In genomic region chr5:108003178-108003577, GRCh38 we compare ENCODE assay signal across 8 cellular contexts.
DNase-seq lines count a peak whose midpoint lies in the region; ATAC-seq, FAIRE-seq and TF ChIP-seq lines count a peak whose summit lies in the region.

No MANE protein-coding gene starts in this region.

- in situ Hi-C loops in astrocyte of the cerebellum (cut with HindIII; ENCODE audit: low sequenced_read_pairs) = no loop called here

- peaks cover 9% of the 10 kb centered on the region for H3K36me3 Mint-ChIP-seq in memory B cell

- peak; percentile 67 for ATAC-seq in GM21367 (IDR thresholded peaks at IDR 0.05; ENCODE audit: unreplicated experiment)
- ATAC-seq in memory B cell (ENCODE audit: low read depth) = peak; percentile 60

- H3K36me3 ChIP-seq in GM06990 (ENCODE audit: control insufficient read depth, insufficient read depth, low read length) = no peaks in the 10 kb centered on the region

- no peaks in the 10 kb centered on the region for H3K27me3 ChIP-seq in GM06990 (replicated peaks; ENCODE audit: control insufficient read depth, insufficient read depth, low read length)

- FAIRE-seq in HTR-8/SVneo (lab: Jason Lieb, UNC) = no peak

- no peak for TF ChIP-seq CTCF in GM06990 (IDR thresholded peaks at IDR 0.05; ENCODE audit: insufficient read depth, low read length, poor library complexity, severe bottlenecking)
- TF ChIP-seq CTCF in astrocyte of the cerebellum (IDR thresholded peaks at IDR 0.05; ENCODE audit: low read depth, low read length, missing control alignments) = no peak

- H3K9me3 Mint-ChIP-seq in memory B cell = no peaks in the 10 kb centered on the region

- peaks cover 9% of the 10 kb centered on the region for H3K4me1 Mint-ChIP-seq in memory B cell

- peak; percentile 8 for DNase-seq in GM06990 (ENCODE audit: extremely low read depth, insufficient read length)
- peak; percentile 33 for DNase-seq in HTR-8/SVneo (ENCODE audit: insufficient read length, low spot score)
- DNase-seq in astrocyte of the cerebellum (ENCODE audit: low read depth) = peak; percentile 48
- no peak for DNase-seq in memory B cell (ENCODE audit: low spot score in 2 of 2)
- DNase-seq in NCI-H1694 (lab: John Stamatoyannopoulos, UW) = no peak
- DNase-seq in central memory CD4-positive, alpha-beta T cell = no peak
- no peak for DNase-seq in NCI-H2081 (lab: John Stamatoyannopoulos, UW)

- peak overlapping the region; percentile 64 for H3K4me3 Mint-ChIP-seq in memory B cell

- no peaks in the 10 kb centered on the region for H3K27me3 Mint-ChIP-seq in memory B cell

- no peak overlapping the region for H3K4me3 ChIP-seq in GM06990 (replicated peaks; ENCODE audit: low read depth, low read length)
- no peak overlapping the region for H3K4me3 ChIP-seq in astrocyte of the cerebellum (ENCODE audit: low read depth, low read length)

- H3K27ac Mint-ChIP-seq in memory B cell = peak overlapping the region; percentile 58

Comparison
In these comparisons a context has a peak if more than half of its experiments do, and no peak if none do; other contexts are left out.
1. DNase-seq: peak in GM06990 (single experiment), HTR-8/SVneo (single experiment) and astrocyte of the cerebellum (single experiment); none in memory B cell (0 of 2), NCI-H1694 (single experiment), central memory CD4-positive, alpha-beta T cell (single experiment) and NCI-H2081 (0 of 2).